In genomic region chr1:198667796-198668195, GRCh38 we compare ENCODE assay signal across 11 cellular contexts. TPM values are rescaled to one million over a fixed set of nuclear protein-coding genes. Genes with fewer than 3 reads are reported as not detected.
DNase-seq lines count a peak whose midpoint lies in the region; ATAC-seq and TF ChIP-seq lines count a peak whose summit lies in the region.
"Had no signal": no experiment of that assay in that cellular context is flagged by ENCODE, and none has a peak within 500 bp of the region (broad histone marks: within the 10 kb centered on the region; RNA-seq: fewer than 3 reads in every experiment).

No MANE protein-coding gene starts in this region.

- H3K4me1 ChIP-seq in Loucy (ENCODE audit: insufficient read depth, low read length, poor library complexity, severe bottlenecking) (peaks cover 91% of the 10 kb centered on the region), PC-9 (replicated peaks; ENCODE audit: insufficient read depth) (peaks cover 25% of the 10 kb centered on the region), right cardiac atrium (ENCODE audit: control insufficient read depth, insufficient read depth, low read length) (no peaks in the 10 kb centered on the region)

- H3K79me2 ChIP-seq in Loucy (ENCODE audit: insufficient read depth, low read length), result peaks cover 99% of the 10 kb centered on the region
- no peaks in the 10 kb centered on the region for H3K79me2 ChIP-seq in PC-9 (ENCODE audit: low read depth)

- no peaks in the 10 kb centered on the region for H3K27me3 Mint-ChIP-seq in T-helper 2 cell treated with Interferon-gamma antibody and Interleukin-4, amounts not matched to agents 5 μg/mL and 100 μg/mL, for 36 hours (ENCODE audit: low read depth)
- H3K27me3 Mint-ChIP-seq in activated naive CD8-positive, alpha-beta T cell treated with anti-CD3 and anti-CD28 coated beads for 36 hours, result no peaks in the 10 kb centered on the region
- H3K27me3 Mint-ChIP-seq in natural killer cell (ENCODE audit: low read depth in 2 of 2), result no peaks in the 10 kb centered on the region

- no peak for TF ChIP-seq CTCF in Loucy (conservative IDR thresholded peaks at IDR 0.05; ENCODE audit: low read length)
- TF ChIP-seq CTCF in natural killer cell (IDR thresholded peaks at IDR 0.05), result no peak
- TF ChIP-seq CTCF in PC-9 (conservative IDR thresholded peaks at IDR 0.05), result no peak

- peak overlapping the region; percentile 93 for H3K27ac Mint-ChIP-seq in T-helper 2 cell treated with Interferon-gamma antibody and Interleukin-4, amounts not matched to agents 5 μg/mL and 100 μg/mL, for 36 hours
- peak overlapping the region; percentile 92 for H3K27ac Mint-ChIP-seq in activated naive CD8-positive, alpha-beta T cell treated with anti-CD3 and anti-CD28 coated beads for 36 hours
- peak overlapping the region; percentile 88 to 90 for H3K27ac Mint-ChIP-seq in natural killer cell

- H3K9ac ChIP-seq in Loucy (ENCODE audit: low read depth, low read length, poor library complexity, severe bottlenecking), result peak overlapping the region; percentile 61

- intact Hi-C loops in natural killer cell (cut with micrococcal nuclease), result loop anchor here (5.0 to 10.0 kb wide), 2 partner anchors 145 to 267 kb away; no protein-coding TSS in a partner anchor
- intact Hi-C loops in PC-9 (cut with micrococcal nuclease; ENCODE audit: unreplicated experiment), result no loop called here
- intact Hi-C loops in right cardiac atrium (cut with DNase I), result no loop called here

- CTCF ChIA-PET in PC-9 (lab: Charles Lee), result interaction anchor here (0.6 kb wide), 1 partner anchor 126 kb away, joined by 3 read pairs; no protein-coding TSS in a partner anchor

- peaks cover 80% of the 10 kb centered on the region for H3K4me1 Mint-ChIP-seq in T-helper 2 cell treated with Interferon-gamma antibody and Interleukin-4, amounts not matched to agents 5 μg/mL and 100 μg/mL, for 36 hours (ENCODE audit: low read depth)
- peaks cover 76% of the 10 kb centered on the region for H3K4me1 Mint-ChIP-seq in activated naive CD8-positive, alpha-beta T cell treated with anti-CD3 and anti-CD28 coated beads for 36 hours
- peaks cover 83 to 84% of the 10 kb centered on the region in 2 donors for H3K4me1 Mint-ChIP-seq in natural killer cell

- H3K27ac ChIP-seq in PC-9 (no peak overlapping the region), right cardiac atrium (ENCODE audit: low read length) (no peak overlapping the region)

- H3K9me2 ChIP-seq in Loucy (replicated peaks; ENCODE audit: low read depth, low read length) (no peaks in the 10 kb centered on the region), PC-9 (ENCODE audit: insufficient read depth) (no peaks in the 10 kb centered on the region)

- peaks cover 66% of the 10 kb centered on the region for H3K36me3 Mint-ChIP-seq in T-helper 2 cell treated with Interferon-gamma antibody and Interleukin-4, amounts not matched to agents 5 μg/mL and 100 μg/mL, for 36 hours (ENCODE audit: low read depth)
- peaks cover 73% of the 10 kb centered on the region for H3K36me3 Mint-ChIP-seq in activated naive CD8-positive, alpha-beta T cell treated with anti-CD3 and anti-CD28 coated beads for 36 hours
- H3K36me3 Mint-ChIP-seq in natural killer cell, result peaks cover 37% of the 10 kb centered on the region

- H3K9me3 ChIP-seq in Loucy (ENCODE audit: insufficient read depth, low read depth, low read length), result no peaks in the 10 kb centered on the region
- H3K9me3 ChIP-seq in PC-9 (ENCODE audit: insufficient read depth, low read depth), result 0 out of 2 replicates have a peak, but pooled peaks cover 10% of the 10 kb centered on the region
- no peaks in the 10 kb centered on the region for H3K9me3 ChIP-seq in right cardiac atrium (ENCODE audit: control insufficient read depth, low read length)

- H2AFZ ChIP-seq in Loucy (ENCODE audit: low read length), result no peak overlapping the region
- no peak overlapping the region for H2AFZ ChIP-seq in PC-9

- H3K4me2 ChIP-seq in Loucy (ENCODE audit: low read depth, low read length, poor library complexity, severe bottlenecking) (peak overlapping the region; percentile 68), PC-9 (no peak overlapping the region)

- no peaks in the 10 kb centered on the region for H3K9me3 Mint-ChIP-seq in T-helper 2 cell treated with Interferon-gamma antibody and Interleukin-4, amounts not matched to agents 5 μg/mL and 100 μg/mL, for 36 hours
- H3K9me3 Mint-ChIP-seq in activated naive CD8-positive, alpha-beta T cell treated with anti-CD3 and anti-CD28 coated beads for 36 hours, result peaks cover 1% of the 10 kb centered on the region
- peaks cover 3 to 4% of the 10 kb centered on the region in 2 donors for H3K9me3 Mint-ChIP-seq in natural killer cell

- ATAC-seq in natural killer cell (no peak), right cardiac atrium (no peak)
- ATAC-seq: HCT116 had no signal

- BruUV-seq in PC-9 (replicated peaks; lab: Mats Ljungman, UMichigan), result no TSS peak

- H3F3A ChIP-seq in Loucy (ENCODE audit: low read depth) (peaks cover 17% of the 10 kb centered on the region), PC-9 (ENCODE audit: insufficient read depth, low read depth) (peaks cover 13% of the 10 kb centered on the region; the same call in 1 of the 2 replicates)

- H4K20me1 ChIP-seq in Loucy (ENCODE audit: insufficient read depth, low read length, poor library complexity, severe bottlenecking), result peaks cover 54% of the 10 kb centered on the region
- H4K20me1 ChIP-seq in PC-9 (ENCODE audit: insufficient read depth), result no peaks in the 10 kb centered on the region

- POLR2A ChIA-PET in PC-9 (lab: Charles Lee; ENCODE audit: unreplicated experiment), result interaction anchor here (1.5 kb wide), 1 partner anchor 14 kb away, joined by 8 read pairs; no protein-coding TSS in a partner anchor

- peak overlapping the region; percentile 75 for H3K4me3 Mint-ChIP-seq in T-helper 2 cell treated with Interferon-gamma antibody and Interleukin-4, amounts not matched to agents 5 μg/mL and 100 μg/mL, for 36 hours
- no peak overlapping the region for H3K4me3 Mint-ChIP-seq in activated naive CD8-positive, alpha-beta T cell treated with anti-CD3 and anti-CD28 coated beads for 36 hours
- H3K4me3 Mint-ChIP-seq in natural killer cell, result peak overlapping the region; percentile 70

- DNase-seq in T-helper 2 cell treated with Interferon-gamma antibody and Interleukin-4, amounts not matched to agents 5 μg/mL and 100 μg/mL, for 36 hours (ENCODE audit: low spot score), result no peak
- no peak for DNase-seq in T-helper 2 cell
- no peak for DNase-seq in activated naive CD8-positive, alpha-beta T cell treated with anti-CD3 and anti-CD28 coated beads for 36 hours
- DNase-seq in natural killer cell, result no peak
- DNase-seq in EL, result no peak
- no peak for DNase-seq in PC-9
- DNase-seq in right cardiac atrium, result no peak
- DNase-seq: NCI-H2171 treated with DMSO at 0.1 percent for 48 hours, substantia nigra had no signal

- H3K36me3 ChIP-seq in Loucy (ENCODE audit: insufficient read depth, low read length) (peaks cover 65% of the 10 kb centered on the region), PC-9 (ENCODE audit: low read depth) (no peaks in the 10 kb centered on the region)

- no peaks in the 10 kb centered on the region for H3K27me3 ChIP-seq in Loucy (ENCODE audit: insufficient read depth, low read length, poor library complexity, severe bottlenecking)
- no peaks in the 10 kb centered on the region for H3K27me3 ChIP-seq in PC-9 (ENCODE audit: insufficient read depth, low read depth)
- no peaks in the 10 kb centered on the region for H3K27me3 ChIP-seq in right cardiac atrium (ENCODE audit: control insufficient read depth, insufficient read depth)

- peak overlapping the region; percentile 44 for H3K4me3 ChIP-seq in Loucy (ENCODE audit: low read length, poor library complexity, severe bottlenecking)
- H3K4me3 ChIP-seq in PC-9, result no peak overlapping the region
- no peak overlapping the region for H3K4me3 ChIP-seq in right cardiac atrium (ENCODE audit: low read length)

RNA-seq across cellular contexts. Expression of gene PTPRC, which starts 29.0 kb away (rescaled TPM):
- 100 to 1,000 TPM; 421 to 422 TPM for total RNA-seq in activated naive CD8-positive, alpha-beta T cell treated with anti-CD3 and anti-CD28 coated beads for 36 hours
- total RNA-seq in natural killer cell (1,000 to 10,000 TPM; 1,142 to 1,334 (median 1,200) TPM), PC-9 (2021) (0.58 and 0.79 TPM in 2 replicates), right cardiac atrium (10 to 100 TPM in 3 of 4 donors, 1 to 10 TPM in 1; 9.1 to 16.2 (median 12.9) TPM)
- 1.3 TPM for polyA plus RNA-seq in right cardiac atrium

Comparison
In these comparisons a context has a peak if more than half of its experiments do, and no peak if none do; other contexts are left out.
1. RNA of gene PTPRC, which starts 29.0 kb away (total RNA-seq): 1,142 to 1,334 TPM in natural killer cell and 421 to 422 TPM in activated naive CD8-positive, alpha-beta T cell treated with anti-CD3 and anti-CD28 coated beads for 36 hours; 9.1 to 16.2 TPM in right cardiac atrium and 0.58 to 0.79 TPM in PC-9; every median in the first group is over 10 times any median in the second.
2. Peak in every context shown above with its lines, with median percentiles within 50 percentile points of each other: H3K27ac Mint-ChIP-seq.